Comparison of ENCODE assay signal across 27 cellular contexts in genomic region chr22:19526076-19526701, GRCh38. TPM values are rescaled to one million over a fixed set of nuclear protein-coding genes. Genes with fewer than 3 reads are reported as not detected.
DNase-seq lines count a peak whose midpoint lies in the region; ATAC-seq and TF ChIP-seq lines count a peak whose summit lies in the region.
"Had no signal": no experiment of that assay in that cellular context is flagged by ENCODE, and none has a peak within 500 bp of the region (broad histone marks: within the 10 kb centered on the region; RNA-seq: fewer than 3 reads in every experiment).

No MANE protein-coding gene starts in this region.

- no peak overlapping the region for H3K18ac ChIP-seq in trophoblast cell (ENCODE audit: low read length)

- H4K12ac ChIP-seq in trophoblast cell (ENCODE audit: low read depth, low read length): no peak overlapping the region

- no peak overlapping the region for H4K8ac ChIP-seq in trophoblast cell (ENCODE audit: low read depth, low read length)

- ATAC-seq in right cardiac atrium (no peak), left lung (no peak), GM19395 (IDR thresholded peaks at IDR 0.05; ENCODE audit: unreplicated experiment) (no peak)
- ATAC-seq: GM12878, pancreas had no signal

- no peaks in the 10 kb centered on the region for H3K79me2 ChIP-seq in trophoblast cell (ENCODE audit: control insufficient read depth, insufficient read depth, low read length, poor library complexity)

- H2AK5ac ChIP-seq in trophoblast cell (ENCODE audit: low read length): no peak overlapping the region

- H3K27ac ChIP-seq in right atrium auricular region: peak overlapping the region; percentile 76 to 78
- no peak overlapping the region for H3K27ac ChIP-seq in right cardiac atrium (ENCODE audit: low read length)
- peak overlapping the region; percentile 71 to 83 for H3K27ac ChIP-seq in left lung
- no peak overlapping the region for H3K27ac ChIP-seq in trophoblast cell (ENCODE audit: low read depth, low read length)
- H3K27ac ChIP-seq: BLaER1 treated with 17β-estradiol and CSF1 and Interleukin-3, amounts not matched to agents 10 nM and 100 nM; pancreas; transverse colon had no signal

- intact Hi-C loops in right cardiac atrium (cut with DNase I) (no loop called here), left lung (cut with DNase I) (no loop called here)

- H2AFZ ChIP-seq in trophoblast cell (ENCODE audit: insufficient read depth, low read length, poor library complexity): no peak overlapping the region

- H2BK5ac ChIP-seq in trophoblast cell (ENCODE audit: low read depth, low read length, poor library complexity): no peak overlapping the region

- no peak overlapping the region for H3K9ac ChIP-seq in trophoblast cell (ENCODE audit: low read length)
- H3K9ac ChIP-seq: BLaER1 treated with 17β-estradiol and CSF1 and Interleukin-3, amounts not matched to agents 10 nM and 100 nM; SK-N-SH had no signal

- 97% methylated on average over 11 of the region's 11 CpGs for WGBS in right cardiac atrium
- WGBS in trophoblast cell (ENCODE audit: extremely low coverage, insufficient coverage, insufficient read length): no CpG with 5 or more reads among the region's 11 CpGs

- H3K36me3 ChIP-seq in right atrium auricular region (no peaks in the 10 kb centered on the region), left lung (no peaks in the 10 kb centered on the region), trophoblast cell (ENCODE audit: control insufficient read depth in 1 of 2, insufficient read depth in 2 of 2, low read length in 2 of 2) (no peaks in the 10 kb centered on the region), H7 (replicated peaks; ENCODE audit: control insufficient read depth, insufficient read depth, low read length) (no peaks in the 10 kb centered on the region; the same call in 1 of the 2 replicates)
- H3K36me3 ChIP-seq: pancreas, sigmoid colon, stomach, transverse colon had no signal

- H3K4me2 ChIP-seq in trophoblast cell (ENCODE audit: low read length): no peak overlapping the region
- H3K4me2 ChIP-seq: BLaER1 treated with 17β-estradiol and CSF1 and Interleukin-3, amounts not matched to agents 10 nM and 100 nM; SK-N-SH had no signal

- TF ChIP-seq CTCF in right atrium auricular region (IDR thresholded peaks at IDR 0.05): no peak
- TF ChIP-seq CTCF in left lung (IDR thresholded peaks at IDR 0.05): no peak

- H3K27me3 ChIP-seq in right atrium auricular region (peaks cover 0 to 9% of the 10 kb centered on the region in 2 donors), right cardiac atrium (ENCODE audit: control insufficient read depth, insufficient read depth) (no peaks in the 10 kb centered on the region), left lung (peaks cover 31 to 44% of the 10 kb centered on the region in 2 donors), trophoblast cell (ENCODE audit: insufficient read depth, low read length) (peaks cover 34% of the 10 kb centered on the region), H7 (ENCODE audit: control insufficient read depth, insufficient read depth, low read length) (peaks cover 35% of the 10 kb centered on the region)

- no peak overlapping the region for H3K14ac ChIP-seq in trophoblast cell (ENCODE audit: low read length)

- H3K4ac ChIP-seq in trophoblast cell (ENCODE audit: low read depth, low read length): no peak overlapping the region

- no peak overlapping the region for H2BK120ac ChIP-seq in trophoblast cell (ENCODE audit: insufficient read depth, low read length, poor library complexity)

- H3K4me1 ChIP-seq in right atrium auricular region (peaks cover 0 to 34% of the 10 kb centered on the region in 2 donors), right cardiac atrium (ENCODE audit: control insufficient read depth, insufficient read depth, low read length) (peaks cover 2% of the 10 kb centered on the region), left lung (peaks cover 5 to 35% of the 10 kb centered on the region in 2 donors), trophoblast cell (ENCODE audit: control insufficient read depth in 1 of 2, insufficient read depth in 2 of 2, low read length in 2 of 2) (peaks cover 11% of the 10 kb centered on the region in 2 experiments)
- H3K4me1 ChIP-seq: BLaER1 treated with 17β-estradiol and CSF1 and Interleukin-3, amounts not matched to agents 10 nM and 100 nM had no signal

- H3K4me3 ChIP-seq in right atrium auricular region (no peak overlapping the region), right cardiac atrium (ENCODE audit: low read length) (no peak overlapping the region), left lung (no peak overlapping the region), trophoblast cell (ENCODE audit: low read depth, low read length) (peak overlapping the region; percentile 25), H7 (ENCODE audit: insufficient read depth, low read depth, low read length) (no peak overlapping the region)
- H3K4me3 ChIP-seq: BLaER1 treated with 17β-estradiol and CSF1 and Interleukin-3, amounts not matched to agents 10 nM and 100 nM; GM12878; pancreas; sigmoid colon; stomach; transverse colon had no signal

- no peaks in the 10 kb centered on the region for H3K9me3 ChIP-seq in right atrium auricular region
- H3K9me3 ChIP-seq in right cardiac atrium (ENCODE audit: control insufficient read depth, low read length): no peaks in the 10 kb centered on the region
- H3K9me3 ChIP-seq in left lung: no peaks in the 10 kb centered on the region
- peaks cover 5% of the 10 kb centered on the region for H3K9me3 ChIP-seq in trophoblast cell (ENCODE audit: insufficient read depth, low read depth, low read length)
- H3K9me3 ChIP-seq: BLaER1 treated with 17β-estradiol and CSF1 and Interleukin-3, amounts not matched to agents 10 nM and 100 nM; pancreas; sigmoid colon; SK-N-SH; stomach; transverse colon had no signal

- H2BK12ac ChIP-seq in trophoblast cell (ENCODE audit: low read length): no peak overlapping the region

- H3K23ac ChIP-seq in trophoblast cell (ENCODE audit: low read length): no peak overlapping the region

- H3K79me1 ChIP-seq in trophoblast cell (ENCODE audit: low read length): no peaks in the 10 kb centered on the region

- no peak for DNase-seq in right atrium auricular region (ENCODE audit: low spot score)
- DNase-seq in right cardiac atrium: no peak
- no peak for DNase-seq in left lung
- no peak for DNase-seq in trophoblast cell
- DNase-seq in H7: no peak
- no peak for DNase-seq in effector CD8-positive, alpha-beta T cell (lab: John Stamatoyannopoulos, UW)
- DNase-seq: ACHN; activated CD4-positive, alpha-beta T cell treated with anti-CD3 and anti-CD28 coated beads, Interleukin-2, amount 10 ng/mL, durations not matched to agents 7 days and 5 days; activated naive CD8-positive, alpha-beta T cell treated with anti-CD3 and anti-CD28 coated beads for 36 hours; DND-41; kidney glomerular epithelial cell; mesenchymal stem cell; NCI-H1105; NCI-H2029; NCI-H226; NCI-H748 treated with DMSO at 0.1 percent for 48 hours; pancreas; RPMI8226; sigmoid colon; SK-N-SH; stomach; transverse colon had no signal

- H4K91ac ChIP-seq in trophoblast cell (ENCODE audit: low read depth, low read length): no peak overlapping the region

RNA-seq across cellular contexts. Expression of gene CLDN5, which starts 2.0 kb away (rescaled TPM):
- total RNA-seq in right atrium auricular region (10 to 100 TPM; 16.7 to 44.3 TPM), right cardiac atrium (10 to 100 TPM in 2 of 4 donors, 1 to 10 TPM in 2; 4.1 to 12.8 (median 9.2) TPM), left lung (10 to 100 TPM; 86.9 to 89.7 TPM)
- polyA plus RNA-seq in right cardiac atrium: 23.9 TPM
- not detected in 2 replicates for polyA plus RNA-seq in trophoblast cell (2013)
- total RNA-seq in H7 (2014; rRNA removed; shearing (Covaris generic)): 2.0 and 3.0 TPM in 2 replicates
- total RNA-seq: activated naive CD8-positive, alpha-beta T cell treated with anti-CD3 and anti-CD28 coated beads for 36 hours; astrocyte; M059J had no signal
- polyA plus RNA-seq: GM12878, SK-N-SH had no signal

RNA-seq across cellular contexts. Expression of gene CDC45, which starts 46.5 kb away (rescaled TPM):
- 1 to 10 TPM in 1 of 2 donors, not detected in 1; 3.3 TPM for total RNA-seq in right atrium auricular region
- total RNA-seq in right cardiac atrium: under 1 TPM in 2 of 4 donors, not detected in 2; 0.80 to 0.85 TPM
- 0.16 TPM for polyA plus RNA-seq in right cardiac atrium
- total RNA-seq in left lung: 10 to 100 TPM in 1 of 2 donors, 1 to 10 TPM in 1; 6.5 to 11.8 TPM
- 13.0 and 13.1 TPM in 2 replicates for polyA plus RNA-seq in trophoblast cell (2013)
- total RNA-seq in H7 (2014; rRNA removed; shearing (Covaris generic)): 35.8 and 36.8 TPM in 2 replicates

RNA-seq across cellular contexts. Expression of gene UFD1, which starts 47.2 kb away (rescaled TPM):
- total RNA-seq in right atrium auricular region: 10 to 100 TPM; 22.7 to 33.8 TPM
- total RNA-seq in right cardiac atrium: 10 to 100 TPM; 34.7 to 46.9 (median 42.7) TPM
- polyA plus RNA-seq in right cardiac atrium: 58.1 TPM
- total RNA-seq in left lung: 10 to 100 TPM; 41.7 to 72.9 TPM
- polyA plus RNA-seq in trophoblast cell (2013): 132 TPM in 2 replicates
- total RNA-seq in H7 (2014; rRNA removed; shearing (Covaris generic)): 48.6 and 61.3 TPM in 2 replicates

Comparison
In these comparisons a context has a peak if more than half of its experiments do, and no peak if none do; other contexts are left out.
1. H3K27ac ChIP-seq: peak in right atrium auricular region (2 of 2) and left lung (2 of 2); none in right cardiac atrium (single experiment) and trophoblast cell (single experiment).